20 cellular contexts compared by ENCODE assay signal in genomic region chr19:43747557-43748204, GRCh38. TPM values are rescaled to one million over a fixed set of nuclear protein-coding genes. Genes with fewer than 3 reads are reported as not detected.
DNase-seq lines count a peak whose midpoint lies in the region; ATAC-seq, FAIRE-seq and TF ChIP-seq lines count a peak whose summit lies in the region.
"Had no signal": no experiment of that assay in that cellular context is flagged by ENCODE, and none has a peak within 500 bp of the region (broad histone marks: within the 10 kb centered on the region; RNA-seq: fewer than 3 reads in every experiment).

No MANE protein-coding gene starts in this region.

- peaks cover 19 to 97% (median 49%) of the 10 kb centered on the region in 10 experiments for H3K4me1 ChIP-seq in BLaER1 treated with 17β-estradiol and CSF1 and Interleukin-3, amounts not matched to agents 10 nM and 100 nM
- H3K4me1 ChIP-seq in endodermal cell (ENCODE audit: control insufficient read depth, insufficient read depth, low read length): peaks cover 6% of the 10 kb centered on the region
- H3K4me1 ChIP-seq: BE2C, right lobe of liver had no signal

- peak overlapping the region in 7 of 11 experiments; percentile 12 to 38 (median 32); a peak in 10 of 22 replicates for H3K27ac ChIP-seq in BLaER1 treated with 17β-estradiol and CSF1 and Interleukin-3, amounts not matched to agents 10 nM and 100 nM
- no peak overlapping the region for H3K27ac ChIP-seq in endodermal cell (ENCODE audit: low read depth, low read length)
- H3K27ac ChIP-seq: adrenal gland, gastroesophageal sphincter, right lobe of liver had no signal

- no peak for TF ChIP-seq CTCF in GM12865 (IDR thresholded peaks at IDR 0.05; ENCODE audit: insufficient read depth, low read depth, low read length, missing control alignments)
- no peak for TF ChIP-seq CTCF in endodermal cell (conservative IDR thresholded peaks at IDR 0.05)

- no peak overlapping the region for H3K4me3 Mint-ChIP-seq in T-helper 2 cell treated with Interferon-gamma antibody and Interleukin-4, amounts not matched to agents 5 μg/mL and 100 μg/mL, for 36 hours
- no peak overlapping the region for H3K4me3 Mint-ChIP-seq in endodermal cell
- H3K4me3 Mint-ChIP-seq: immature natural killer cell, type B pancreatic cell had no signal

- H3K27ac Mint-ChIP-seq in T-helper 2 cell treated with Interferon-gamma antibody and Interleukin-4, amounts not matched to agents 5 μg/mL and 100 μg/mL, for 36 hours: peak overlapping the region; percentile 45
- peak overlapping the region; percentile 55 for H3K27ac Mint-ChIP-seq in endodermal cell
- H3K27ac Mint-ChIP-seq: type B pancreatic cell had no signal

- ATAC-seq in GM19463 (IDR thresholded peaks at IDR 0.05; ENCODE audit: unreplicated experiment): no peak
- ATAC-seq: gastroesophageal sphincter, right lobe of liver had no signal

- no peak overlapping the region for H3K4me3 ChIP-seq in BLaER1 treated with 17β-estradiol and CSF1 and Interleukin-3, amounts not matched to agents 10 nM and 100 nM
- no peak overlapping the region for H3K4me3 ChIP-seq in GM12865 (ENCODE audit: low read depth, low read length)
- no peak overlapping the region for H3K4me3 ChIP-seq in endodermal cell (ENCODE audit: low read length)
- H3K4me3 ChIP-seq: adrenal gland, gastroesophageal sphincter, lung, right lobe of liver had no signal

- no peak for TF ChIP-seq POLR2A in H54 (IDR thresholded peaks at IDR 0.05; ENCODE audit: low read depth, low read length)

- DNase-seq in GM12865 (ENCODE audit: low read depth): peak; percentile 37
- no peak for DNase-seq in T-helper 2 cell treated with Interferon-gamma antibody and Interleukin-4, amounts not matched to agents 5 μg/mL and 100 μg/mL, for 36 hours (ENCODE audit: low spot score)
- no peak for DNase-seq in endodermal cell
- DNase-seq in H54 (ENCODE audit: insufficient read length, low spot score): no peak
- no peak for DNase-seq in AG08396 (ENCODE audit: low spot score)
- DNase-seq: adrenal gland; BE2C; cerebellar nuclear complex; DMS79 treated with DMSO at 0.1 percent for 48 hours; immature natural killer cell; Karpas-422; NCI-H1436 treated with DMSO at 0.1 percent for 48 hours; right lobe of liver; stimulated activated CD4-positive, alpha-beta T cell treated with anti-CD3 and anti-CD28 coated beads, Interleukin-2, amount 100 ng/mL, for 48 hours; stimulated activated CD8-positive, alpha-beta memory T cell treated with anti-CD3 and anti-CD28 coated beads, Interleukin-4, amount 100 ng/mL, for 48 hours had no signal

- peaks cover 0 to 35% (median 5%) of the 10 kb centered on the region in 11 experiments; a peak in 5 of 22 replicates for H4K20me1 ChIP-seq in BLaER1 treated with 17β-estradiol and CSF1 and Interleukin-3, amounts not matched to agents 10 nM and 100 nM

- 89 to 93% methylated on average over 3 to 14 of the region's 16 CpGs for WGBS in endodermal cell (ENCODE audit: insufficient coverage in 1 of 2, insufficient read length in 1 of 2), 2 experiments

- H3K4me1 Mint-ChIP-seq in T-helper 2 cell treated with Interferon-gamma antibody and Interleukin-4, amounts not matched to agents 5 μg/mL and 100 μg/mL, for 36 hours (ENCODE audit: low read depth): peaks cover 11% of the 10 kb centered on the region
- H3K4me1 Mint-ChIP-seq in endodermal cell: peaks cover 22% of the 10 kb centered on the region

- H3K27me3 ChIP-seq in BLaER1 treated with 17β-estradiol and CSF1 and Interleukin-3, amounts not matched to agents 10 nM and 100 nM: no peaks in the 10 kb centered on the region
- no peaks in the 10 kb centered on the region for H3K27me3 ChIP-seq in endodermal cell (ENCODE audit: control insufficient read depth, insufficient read depth, low read length, poor library complexity, severe bottlenecking)
- H3K27me3 ChIP-seq: adrenal gland, BE2C, gastroesophageal sphincter, right lobe of liver had no signal

- no peaks in the 10 kb centered on the region for H3K27me3 Mint-ChIP-seq in T-helper 2 cell treated with Interferon-gamma antibody and Interleukin-4, amounts not matched to agents 5 μg/mL and 100 μg/mL, for 36 hours (ENCODE audit: low read depth)
- H3K27me3 Mint-ChIP-seq in endodermal cell (ENCODE audit: insufficient read depth): no peaks in the 10 kb centered on the region
- H3K27me3 Mint-ChIP-seq: type B pancreatic cell had no signal

- peaks cover 81 to 100% (median 96%) of the 10 kb centered on the region in 11 experiments for H3K36me3 ChIP-seq in BLaER1 treated with 17β-estradiol and CSF1 and Interleukin-3, amounts not matched to agents 10 nM and 100 nM
- H3K36me3 ChIP-seq in endodermal cell (ENCODE audit: control insufficient read depth, insufficient read depth, low read length): peaks cover 69% of the 10 kb centered on the region

- H3K9me3 ChIP-seq in BLaER1 treated with 17β-estradiol and CSF1 and Interleukin-3, amounts not matched to agents 10 nM and 100 nM (replicated peaks in 1 of 11): no peaks in the 10 kb centered on the region
- H3K9me3 ChIP-seq in endodermal cell (ENCODE audit: control insufficient read depth, low read length): no peaks in the 10 kb centered on the region
- H3K9me3 ChIP-seq: adrenal gland, BE2C, gastroesophageal sphincter, right lobe of liver had no signal

- H3K36me3 Mint-ChIP-seq in T-helper 2 cell treated with Interferon-gamma antibody and Interleukin-4, amounts not matched to agents 5 μg/mL and 100 μg/mL, for 36 hours (ENCODE audit: low read depth): peaks cover 74% of the 10 kb centered on the region
- peaks cover 62% of the 10 kb centered on the region for H3K36me3 Mint-ChIP-seq in endodermal cell (ENCODE audit: low read depth)

- peak overlapping the region; percentile 16 to 70 (median 48) for H3K4me2 ChIP-seq in BLaER1 treated with 17β-estradiol and CSF1 and Interleukin-3, amounts not matched to agents 10 nM and 100 nM

- H3K9me3 Mint-ChIP-seq in T-helper 2 cell treated with Interferon-gamma antibody and Interleukin-4, amounts not matched to agents 5 μg/mL and 100 μg/mL, for 36 hours: no peaks in the 10 kb centered on the region
- H3K9me3 Mint-ChIP-seq in endodermal cell: no peaks in the 10 kb centered on the region
- H3K9me3 Mint-ChIP-seq: immature natural killer cell, type B pancreatic cell had no signal

- no peak for FAIRE-seq in H54 (lab: Jason Lieb, UNC)

- peak overlapping the region in 6 of 11 experiments; percentile 10 to 47 (median 32); a peak in 8 of 22 replicates for H3K9ac ChIP-seq in BLaER1 treated with 17β-estradiol and CSF1 and Interleukin-3, amounts not matched to agents 10 nM and 100 nM
- H3K9ac ChIP-seq in endodermal cell (ENCODE audit: extremely low read depth, low read length, poor library complexity, severe bottlenecking): no peak overlapping the region

RNA-seq across cellular contexts. Expression of gene SMG9, which starts 7.1 kb away (rescaled TPM):
- total RNA-seq in endodermal cell: 10 to 100 TPM; 44.6 to 53.8 TPM
- 43.1 TPM for polyA plus RNA-seq in endodermal cell (2013, experiment 1 of 2)
- 38.6 TPM for polyA plus RNA-seq in endodermal cell (2013, experiment 2 of 2)

RNA-seq across cellular contexts. Expression of gene IRGC, which starts 31.8 kb away (rescaled TPM):
- not detected for total RNA-seq in endodermal cell
- polyA plus RNA-seq in endodermal cell (2013, experiment 1 of 2): not detected
- not detected for polyA plus RNA-seq in endodermal cell (2013, experiment 2 of 2)
- total RNA-seq: adrenal gland, gastroesophageal sphincter, lung, right lobe of liver had no signal
- polyA plus RNA-seq: adrenal gland, lung had no signal

RNA-seq across cellular contexts. Expression of gene KCNN4, which starts 33.1 kb away (rescaled TPM):
- total RNA-seq in endodermal cell: not detected
- polyA plus RNA-seq in endodermal cell (2013, experiment 1 of 2): 0.89 TPM
- 0.29 TPM for polyA plus RNA-seq in endodermal cell (2013, experiment 2 of 2)

RNA-seq across cellular contexts. Expression of gene LYPD5, which starts 54.6 kb away (rescaled TPM):
- total RNA-seq in endodermal cell: under 1 TPM in 1 of 2 donors, not detected in 1; 0.11 TPM
- polyA plus RNA-seq in endodermal cell (2013, experiment 1 of 2): not detected
- not detected for polyA plus RNA-seq in endodermal cell (2013, experiment 2 of 2)
